In the genomic region with DNA sequence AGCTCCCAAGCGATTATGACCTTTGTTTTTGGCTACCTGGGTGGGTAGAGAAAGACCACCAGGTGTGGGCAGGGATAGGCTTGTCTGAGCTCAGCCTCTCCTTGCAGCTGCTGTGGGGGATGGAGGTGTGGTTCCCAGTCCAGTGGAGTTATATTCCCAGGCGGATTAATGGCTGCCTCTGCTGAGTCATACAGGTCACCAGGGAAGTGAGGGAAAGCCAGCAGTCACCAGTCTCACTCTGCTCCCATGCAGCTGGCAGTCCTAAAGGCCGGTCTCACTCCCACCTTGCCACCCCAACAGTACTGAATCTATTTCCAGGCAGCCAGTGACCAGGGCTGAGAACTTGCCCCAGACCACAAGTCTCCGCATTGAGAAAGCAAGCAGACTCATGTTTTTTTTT, we compare ENCODE assay signal across 25 cellular contexts.
"Had no signal": no experiment of that assay in that cellular context is flagged by ENCODE, and none has a peak within 500 bp of the region (broad histone marks: within the 10 kb centered on the region; RNA-seq: fewer than 3 reads in every experiment).

No MANE protein-coding gene starts in this region.

- ATAC-seq: activated CD4-positive, alpha-beta T cell treated with anti-CD3 and anti-CD28 coated beads for 36 hours; activated T-helper 17 cell treated with anti-CD3 and anti-CD28 coated beads, Interleukin-2, amount 50 U/mL, for 72 hours had no signal

- H3K9me3 Mint-ChIP-seq: activated T-helper 17 cell treated with anti-CD3 and anti-CD28 coated beads, Interleukin-2, amount 50 U/mL, for 72 hours had no signal

- H3K4me3 Mint-ChIP-seq: activated CD4-positive, alpha-beta memory T cell treated with anti-CD3 and anti-CD28 coated beads, Interleukin-2, amount 10 ng/mL, durations not matched to agents 7 days and 5 days; activated CD4-positive, alpha-beta T cell treated with anti-CD3 and anti-CD28 coated beads for 36 hours; activated naive CD4-positive, alpha-beta T cell treated with anti-CD3 and anti-CD28 coated beads for 36 hours; activated naive CD8-positive, alpha-beta T cell treated with anti-CD3 and anti-CD28 coated beads for 36 hours; activated T-helper 17 cell treated with anti-CD3 and anti-CD28 coated beads, Interleukin-2, amount 50 U/mL, for 72 hours had no signal

- H3K27ac Mint-ChIP-seq: activated CD4-positive, alpha-beta memory T cell treated with anti-CD3 and anti-CD28 coated beads, Interleukin-2, amount 10 ng/mL, durations not matched to agents 7 days and 5 days; activated CD4-positive, alpha-beta T cell treated with anti-CD3 and anti-CD28 coated beads for 36 hours; activated naive CD4-positive, alpha-beta T cell treated with anti-CD3 and anti-CD28 coated beads for 36 hours; activated naive CD8-positive, alpha-beta T cell treated with anti-CD3 and anti-CD28 coated beads for 36 hours; activated T-helper 17 cell treated with anti-CD3 and anti-CD28 coated beads, Interleukin-2, amount 50 U/mL, for 72 hours had no signal

- DNase-seq: activated CD4-positive, alpha-beta memory T cell treated with anti-CD3 and anti-CD28 coated beads, Interleukin-2, amount 10 ng/mL, durations not matched to agents 7 days and 5 days; activated CD4-positive, alpha-beta T cell treated with anti-CD3 and anti-CD28 coated beads for 36 hours; activated CD4-positive, alpha-beta T cell treated with anti-CD3 and anti-CD28 coated beads, Interleukin-2, amount 50 U/mL, for 1 hour; activated gamma-delta T cell; activated naive CD4-positive, alpha-beta T cell treated with anti-CD3 and anti-CD28 coated beads for 36 hours; activated naive CD8-positive, alpha-beta T cell treated with anti-CD3 and anti-CD28 coated beads for 36 hours; activated T-cell treated with anti-CD3 and anti-CD28 coated beads for 4 hours; activated T-cell treated with anti-CD3 and anti-CD28 coated beads, Interleukin-2, amount 50 U/mL, for 48 hours; caudate nucleus; colonic mucosa; Kasumi-1; NCI-H1048; NCI-H146; NCI-H2029; NCI-H2107; NCI-H2171 treated with DMSO at 0.1 percent for 48 hours; NCI-H226; NCI-H526 treated with DMSO at 0.1 percent for 48 hours; Right ventricle myocardium superior; SK-N-SH; T-helper 1 cell; WERI-Rb-1 had no signal

- H3K4me1 ChIP-seq: colonic mucosa, SJCRH30 had no signal

- H3K27me3 ChIP-seq: colonic mucosa, SJCRH30 had no signal

- H3K27me3 Mint-ChIP-seq: activated naive CD8-positive, alpha-beta T cell treated with anti-CD3 and anti-CD28 coated beads for 36 hours had no signal

- H3K4me3 ChIP-seq: colonic mucosa, SJCRH30 had no signal

- H3K4me2 ChIP-seq: SK-N-SH had no signal

- H3K9me3 ChIP-seq: colonic mucosa, SJCRH30, SK-N-SH had no signal

- H3K36me3 ChIP-seq: colonic mucosa, SJCRH30, WERI-Rb-1 had no signal

- H3K27ac ChIP-seq: colonic mucosa, RWPE1, SJCRH30, WERI-Rb-1 had no signal

- H3K4me1 Mint-ChIP-seq: activated CD4-positive, alpha-beta T cell treated with anti-CD3 and anti-CD28 coated beads for 36 hours; activated T-helper 17 cell treated with anti-CD3 and anti-CD28 coated beads, Interleukin-2, amount 50 U/mL, for 72 hours had no signal

- H3K9ac ChIP-seq: SK-N-SH had no signal
